Comparison of ENCODE assay signal across 23 cellular contexts in genomic region chr22:46229701-46230100, GRCh38. TPM values are rescaled to one million over a fixed set of nuclear protein-coding genes. Genes with fewer than 3 reads are reported as not detected.
"Had no signal": no experiment of that assay in that cellular context is flagged by ENCODE, and none has a peak within 500 bp of the region (broad histone marks: within the 10 kb centered on the region; RNA-seq: fewer than 3 reads in every experiment).

No MANE protein-coding gene starts in this region.

- H3K4me3 ChIP-seq: coronary artery, left lung had no signal

- H3K27me3 ChIP-seq: brain microvascular endothelial cell, foreskin keratinocyte, left lung had no signal

- H3K4me1 ChIP-seq: foreskin keratinocyte had no signal

- DNase-seq: activated B cell treated with CpG ODN at 0.5 μM for 24 hours; activated CD4-positive, alpha-beta memory T cell treated with anti-CD3 and anti-CD28 coated beads, Interleukin-2, amount 10 ng/mL, durations not matched to agents 7 days and 5 days; activated CD4-positive, alpha-beta T cell treated with anti-CD3 and anti-CD28 coated beads for 4 hours; activated CD8-positive, alpha-beta memory T cell treated with anti-CD3 and anti-CD28 coated beads, Interleukin-2, amount 10 ng/mL, durations not matched to agents 7 days and 5 days; activated naive CD4-positive, alpha-beta T cell treated with Interleukin-2 at 50 U/mL for 16 hours; activated naive CD8-positive, alpha-beta T cell treated with anti-CD3 and anti-CD28 coated beads, Interleukin-2, amount 10 ng/mL, durations not matched to agents 7 days and 5 days; anterior cingulate cortex; brain microvascular endothelial cell; foreskin keratinocyte; glutamatergic neuron; hypothalamus; left lung; mammary epithelial cell; midbrain; occipital lobe; retina; stimulated activated CD4-positive, alpha-beta T cell treated with anti-CD3 and anti-CD28 coated beads, Interleukin-1b, Interleukin-23, amount 100 ng/mL, for 48 hours; stimulated activated CD8-positive, alpha-beta memory T cell treated with anti-CD3 and anti-CD28 coated beads, Interleukin-4, amount 100 ng/mL, for 48 hours; stimulated activated naive CD4-positive, alpha-beta T cell had no signal

- ATAC-seq: activated CD8-positive, alpha-beta memory T cell treated with anti-CD3 and anti-CD28 coated beads, Interleukin-2, amount 10 ng/mL, durations not matched to agents 7 days and 5 days; foreskin keratinocyte; left lung had no signal

- H3K9me3 ChIP-seq: left lung had no signal

- H3K36me3 ChIP-seq: brain microvascular endothelial cell had no signal

- H3K27ac ChIP-seq: brain microvascular endothelial cell, coronary artery, foreskin keratinocyte, left lung had no signal

RNA-seq across cellular contexts. Expression of gene PKDREJ, which starts 33.4 kb away (rescaled TPM):
- total RNA-seq: activated B cell treated with CpG ODN at 0.5 μM for 24 hours; activated CD4-positive, alpha-beta memory T cell treated with anti-CD3 and anti-CD28 coated beads, Interleukin-2, amount 10 ng/mL, durations not matched to agents 7 days and 5 days; activated CD8-positive, alpha-beta memory T cell treated with anti-CD3 and anti-CD28 coated beads, Interleukin-2, amount 10 ng/mL, durations not matched to agents 7 days and 5 days; activated naive CD8-positive, alpha-beta T cell treated with anti-CD3 and anti-CD28 coated beads, Interleukin-2, amount 10 ng/mL, durations not matched to agents 7 days and 5 days; epithelial cell of proximal tubule; foreskin keratinocyte; kidney epithelial cell; mammary epithelial cell had no signal
- polyA plus RNA-seq: mammary epithelial cell, neural cell had no signal
